In genomic region chr6:28944412-28945006, GRCh38 we compare ENCODE assay signal across 1 cellular context.
TF ChIP-seq lines count a peak whose summit lies in the region.

No MANE protein-coding gene starts in this region.

TF ChIP-seq in GM12878, 131 proteins besides CTCF, POLR2A, EP300 and RAD21 (continued from another document and continues in another):
- TF ChIP-seq SKIL (IDR thresholded peaks at IDR 0.05; ENCODE audit: low read depth, poor library complexity, severe bottlenecking): peak; percentile 80
- TF ChIP-seq STAT3 (IDR thresholded peaks at IDR 0.05; ENCODE audit: low read depth, low read length): peak; percentile 89
- TF ChIP-seq ATF2 (IDR thresholded peaks at IDR 0.05; ENCODE audit: low read length): 0 out of 2 replicates have a peak, but pooled peaks have one; percentile 37
- no peak for TF ChIP-seq NR2C2 (IDR thresholded peaks at IDR 0.05; ENCODE audit: borderline replicate concordance, control insufficient read depth, insufficient read length, low read depth)
- peak; percentile 95 for TF ChIP-seq ZSCAN29 (IDR thresholded peaks at IDR 0.05)
- no peak for TF ChIP-seq MEF2B (IDR thresholded peaks at IDR 0.05; ENCODE audit: partially characterized antibody, poor library complexity, severe bottlenecking)
- no peak for TF ChIP-seq SMC3 (IDR thresholded peaks at IDR 0.05; ENCODE audit: borderline replicate concordance, low read length)
- TF ChIP-seq HDAC2 (IDR thresholded peaks at IDR 0.05): no peak; the same call in 1 of the 2 replicates
- TF ChIP-seq E2F4 (IDR thresholded peaks at IDR 0.05; ENCODE audit: low read depth, low read length): no peak
- TF ChIP-seq DPF2 (IDR thresholded peaks at IDR 0.05): no peak
- TF ChIP-seq USF1 (IDR thresholded peaks at IDR 0.05; ENCODE audit: borderline replicate concordance, extremely low read length, insufficient read depth, low read depth, low read length): no peak
- TF ChIP-seq ZNF24 (IDR thresholded peaks at IDR 0.05): peak; percentile 99
- TF ChIP-seq POU2F2 (IDR thresholded peaks at IDR 0.05; ENCODE audit: borderline replicate concordance, low read depth, low read length): 0 out of 3 replicates have a peak, but pooled peaks have one; percentile 37
- TF ChIP-seq YY1 (IDR thresholded peaks at IDR 0.05; ENCODE audit: low read depth, low read length): peak; percentile 67; the same call in 1 of the 2 replicates
- peak; percentile 58 for TF ChIP-seq E2F8 (IDR thresholded peaks at IDR 0.05; ENCODE audit: low read depth, partially characterized antibody)
- peak; percentile 72; the same call in 1 of the 2 replicates for TF ChIP-seq TBL1XR1 (IDR thresholded peaks at IDR 0.05; ENCODE audit: low read depth, low read length)
- no peak for TF ChIP-seq SMAD1 (IDR thresholded peaks at IDR 0.05; ENCODE audit: low read depth, partially characterized antibody)
- no peak for TF ChIP-seq ZNF622 (IDR thresholded peaks at IDR 0.05)
- TF ChIP-seq, protein P1, sequence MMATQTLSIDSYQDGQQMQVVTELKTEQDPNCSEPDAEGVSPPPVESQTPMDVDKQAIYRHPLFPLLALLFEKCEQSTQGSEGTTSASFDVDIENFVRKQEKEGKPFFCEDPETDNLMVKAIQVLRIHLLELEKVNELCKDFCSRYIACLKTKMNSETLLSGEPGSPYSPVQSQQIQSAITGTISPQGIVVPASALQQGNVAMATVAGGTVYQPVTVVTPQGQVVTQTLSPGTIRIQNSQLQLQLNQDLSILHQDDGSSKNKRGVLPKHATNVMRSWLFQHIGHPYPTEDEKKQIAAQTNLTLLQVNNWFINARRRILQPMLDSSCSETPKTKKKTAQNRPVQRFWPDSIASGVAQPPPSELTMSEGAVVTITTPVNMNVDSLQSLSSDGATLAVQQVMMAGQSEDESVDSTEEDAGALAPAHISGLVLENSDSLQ (IDR thresholded peaks at IDR 0.05): 0 out of 2 replicates have a peak, but pooled peaks have one; percentile 11
- TF ChIP-seq LARP7 (IDR thresholded peaks at IDR 0.05): no peak
- TF ChIP-seq BHLHE40 (IDR thresholded peaks at IDR 0.05; ENCODE audit: borderline replicate concordance in 1 of 2, low read depth in 2 of 2, low read length in 1 of 2): 0 out of 4 replicates have a peak, but pooled peaks of 1 of the 2 experiments have one; percentile 5
- TF ChIP-seq ZZZ3 (IDR thresholded peaks at IDR 0.05; ENCODE audit: control insufficient read depth, insufficient read length, low read depth): no peak
- peak; percentile 98 for TF ChIP-seq TARDBP (IDR thresholded peaks at IDR 0.05; ENCODE audit: borderline replicate concordance)
- TF ChIP-seq MEF2A (IDR thresholded peaks at IDR 0.05; ENCODE audit: insufficient read depth, low read depth, low read length): 0 out of 2 replicates have a peak, but pooled peaks have one; percentile 29
- TF ChIP-seq BCL11A (IDR thresholded peaks at IDR 0.05; ENCODE audit: low read depth, low read length): peak; percentile 29; the same call in 1 of the 2 replicates
- TF ChIP-seq NFIC (IDR thresholded peaks at IDR 0.05; ENCODE audit: low read depth, low read length): 0 out of 2 replicates have a peak, but pooled peaks have one; percentile 21
- no peak for TF ChIP-seq ZNF384 (IDR thresholded peaks at IDR 0.05; ENCODE audit: borderline replicate concordance, low read depth, low read length)
- no peak for TF ChIP-seq HDAC6 (IDR thresholded peaks at IDR 0.05; ENCODE audit: unreplicated experiment)
- no peak for TF ChIP-seq MLLT1 (IDR thresholded peaks at IDR 0.05)
- TF ChIP-seq ZBED1 (IDR thresholded peaks at IDR 0.05; ENCODE audit: borderline replicate concordance): no peak
- TF ChIP-seq, protein P2, sequence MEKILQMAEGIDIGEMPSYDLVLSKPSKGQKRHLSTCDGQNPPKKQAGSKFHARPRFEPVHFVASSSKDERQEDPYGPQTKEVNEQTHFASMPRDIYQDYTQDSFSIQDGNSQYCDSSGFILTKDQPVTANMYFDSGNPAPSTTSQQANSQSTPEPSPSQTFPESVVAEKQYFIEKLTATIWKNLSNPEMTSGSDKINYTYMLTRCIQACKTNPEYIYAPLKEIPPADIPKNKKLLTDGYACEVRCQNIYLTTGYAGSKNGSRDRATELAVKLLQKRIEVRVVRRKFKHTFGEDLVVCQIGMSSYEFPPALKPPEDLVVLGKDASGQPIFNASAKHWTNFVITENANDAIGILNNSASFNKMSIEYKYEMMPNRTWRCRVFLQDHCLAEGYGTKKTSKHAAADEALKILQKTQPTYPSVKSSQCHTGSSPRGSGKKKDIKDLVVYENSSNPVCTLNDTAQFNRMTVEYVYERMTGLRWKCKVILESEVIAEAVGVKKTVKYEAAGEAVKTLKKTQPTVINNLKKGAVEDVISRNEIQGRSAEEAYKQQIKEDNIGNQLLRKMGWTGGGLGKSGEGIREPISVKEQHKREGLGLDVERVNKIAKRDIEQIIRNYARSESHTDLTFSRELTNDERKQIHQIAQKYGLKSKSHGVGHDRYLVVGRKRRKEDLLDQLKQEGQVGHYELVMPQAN (conservative IDR thresholded peaks at IDR 0.05): 0 out of 2 replicates have a peak, but pooled peaks have one; percentile 22
- no peak for TF ChIP-seq NR2F1 (conservative IDR thresholded peaks at IDR 0.05)
- TF ChIP-seq ZBTB40 (IDR thresholded peaks at IDR 0.05; ENCODE audit: borderline replicate concordance): peak; percentile 68; the same call in 1 of the 2 replicates
- TF ChIP-seq PML (IDR thresholded peaks at IDR 0.05; ENCODE audit: low read length): no peak
- peak; percentile 37; the same call in 1 of the 2 replicates for TF ChIP-seq FOXK2 (IDR thresholded peaks at IDR 0.05)
- TF ChIP-seq ZNF217 (IDR thresholded peaks at IDR 0.05): peak; percentile 84
- TF ChIP-seq NBN (IDR thresholded peaks at IDR 0.05): no peak
- peak; percentile 72 for TF ChIP-seq CREB1 (IDR thresholded peaks at IDR 0.05; ENCODE audit: low read depth)
- TF ChIP-seq NRF1 (conservative IDR thresholded peaks at IDR 0.05; ENCODE audit: low read depth, low read length): no peak
- TF ChIP-seq, protein P3, sequence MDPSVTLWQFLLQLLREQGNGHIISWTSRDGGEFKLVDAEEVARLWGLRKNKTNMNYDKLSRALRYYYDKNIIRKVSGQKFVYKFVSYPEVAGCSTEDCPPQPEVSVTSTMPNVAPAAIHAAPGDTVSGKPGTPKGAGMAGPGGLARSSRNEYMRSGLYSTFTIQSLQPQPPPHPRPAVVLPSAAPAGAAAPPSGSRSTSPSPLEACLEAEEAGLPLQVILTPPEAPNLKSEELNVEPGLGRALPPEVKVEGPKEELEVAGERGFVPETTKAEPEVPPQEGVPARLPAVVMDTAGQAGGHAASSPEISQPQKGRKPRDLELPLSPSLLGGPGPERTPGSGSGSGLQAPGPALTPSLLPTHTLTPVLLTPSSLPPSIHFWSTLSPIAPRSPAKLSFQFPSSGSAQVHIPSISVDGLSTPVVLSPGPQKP (IDR thresholded peaks at IDR 0.05; ENCODE audit: low read depth, low read length): no peak
- TF ChIP-seq CBFB (IDR thresholded peaks at IDR 0.05; ENCODE audit: low read depth): peak; percentile 45; the same call in 1 of the 2 replicates
- TF ChIP-seq STAT1 (conservative IDR thresholded peaks at IDR 0.05): no peak
- peak; percentile 58; the same call in 1 of the 2 replicates for TF ChIP-seq TCF7 (IDR thresholded peaks at IDR 0.05; ENCODE audit: borderline replicate concordance)
- TF ChIP-seq GATAD2B (conservative IDR thresholded peaks at IDR 0.05; ENCODE audit: low read depth): no peak
- no peak for TF ChIP-seq POLR2AphosphoS2 (IDR thresholded peaks at IDR 0.05; ENCODE audit: low read depth, low read length)
